9 cellular contexts compared by ENCODE assay signal in the genomic region with DNA sequence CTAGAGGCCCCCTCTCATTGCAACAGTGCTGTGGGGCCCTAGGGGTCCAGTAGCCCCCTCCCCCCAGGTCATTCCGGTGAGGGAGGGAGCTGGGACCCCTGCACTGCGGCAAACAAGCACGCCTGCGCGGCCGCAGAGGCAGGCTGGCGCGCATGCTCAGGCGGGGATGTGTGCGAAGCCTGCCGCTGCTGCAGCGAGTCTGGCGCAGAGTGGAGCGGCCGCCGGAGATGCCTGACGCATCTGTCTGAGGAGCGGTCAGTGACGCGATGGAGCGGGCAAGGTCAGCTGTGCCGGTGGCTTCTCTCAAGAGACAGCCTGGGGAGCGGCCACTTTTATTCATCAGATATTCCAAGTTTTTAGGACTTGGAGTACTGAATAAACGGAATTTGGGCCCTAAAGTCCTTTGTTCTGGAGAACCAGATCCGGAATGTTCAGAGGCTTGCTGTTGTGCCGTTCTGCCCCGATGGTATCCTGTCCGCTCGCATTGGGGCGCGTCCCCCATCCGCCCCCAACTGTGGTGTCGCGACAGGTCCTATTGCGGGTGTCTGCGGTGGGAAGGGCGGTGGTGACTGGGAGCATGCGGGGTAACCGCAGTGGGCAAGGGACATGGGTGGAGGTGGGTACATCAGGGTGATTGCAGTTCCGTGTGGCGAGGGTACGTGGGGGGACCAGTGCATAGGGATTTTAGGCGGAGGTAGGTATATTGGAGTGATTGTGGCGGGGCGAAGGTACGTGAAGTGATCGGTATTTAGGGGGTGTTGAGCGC. TPM values are rescaled to one million over a fixed set of nuclear protein-coding genes. Genes with fewer than 3 reads are reported as not detected.
DNase-seq lines count a peak whose midpoint lies in the region; ATAC-seq, FAIRE-seq and TF ChIP-seq lines count a peak whose summit lies in the region.
"Had no signal": no experiment of that assay in that cellular context is flagged by ENCODE, and none has a peak within 500 bp of the region (broad histone marks: within the 10 kb centered on the region; RNA-seq: fewer than 3 reads in every experiment).

A gene (plus strand): TSS at position 205 of the 766 bp plus-strand sequence. CDS start 19,467 bp downstream, outside the sequence.
A gene with protein sequence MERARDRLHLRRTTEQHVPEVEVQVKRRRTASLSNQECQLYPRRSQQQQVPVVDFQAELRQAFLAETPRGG (plus strand): TSS at position 205 of the 766 bp plus-strand sequence. CDS start 62 bp downstream, at position 267.

- H3K79me2 ChIP-seq in MM.1S (ENCODE audit: low read length) (peaks cover 44% of the 10 kb centered on the region), smooth muscle cell (ENCODE audit: low read depth) (peaks cover 33% of the 10 kb centered on the region)

- peak within 1 kb of the TSS; percentile 88 for H3K27ac ChIP-seq in CD8-positive, alpha-beta memory T cell (ENCODE audit: low read depth, low read length)
- peak within 1 kb of the TSS; percentile 78 for H3K27ac ChIP-seq in MM.1S (ENCODE audit: low read length)
- H3K27ac ChIP-seq in smooth muscle cell (ENCODE audit: low read depth), result peak within 1 kb of the TSS; percentile 93

- H3K36me3 Mint-ChIP-seq in CD8-positive, alpha-beta memory T cell, result peaks cover 0 to 24% (median 3%) of the 10 kb centered on the region in 3 donors
- H3K36me3 Mint-ChIP-seq in WTC11, result peaks cover 46% of the 10 kb centered on the region

- H3K4me3 Mint-ChIP-seq in CD8-positive, alpha-beta memory T cell, result peak within 1 kb of the TSS; percentile 92 to 99 (median 94)
- H3K4me3 Mint-ChIP-seq in WTC11, result peak within 1 kb of the TSS; percentile 89

- peak; percentile 49 for ATAC-seq in GM21360 (IDR thresholded peaks at IDR 0.05; ENCODE audit: unreplicated experiment)
- peak; percentile 61 for ATAC-seq in WTC11

- no peaks in the 10 kb centered on the region for H3K9me2 ChIP-seq in MM.1S (replicated peaks; ENCODE audit: insufficient read depth, low read length)

- peak within 1 kb of the TSS; percentile 92 to 98 (median 96) for H3K27ac Mint-ChIP-seq in CD8-positive, alpha-beta memory T cell
- peak within 1 kb of the TSS; percentile 97 for H3K27ac Mint-ChIP-seq in WTC11

- POLR2A ChIA-PET in CD8-positive, alpha-beta memory T cell (lab: Charles Lee), result no interaction called here
- POLR2A ChIA-PET in WTC11 (lab: Charles Lee), result interaction anchor here (0.7 to 2.0 kb wide), 3 partner anchors 50 to 99 kb away, joined by 3 to 6 read pairs (median 5); no protein-coding TSS in a partner anchor

- peaks cover 0 to 5% (median 2%) of the 10 kb centered on the region in 5 donors for H3K9me3 Mint-ChIP-seq in CD8-positive, alpha-beta memory T cell
- H3K9me3 Mint-ChIP-seq in WTC11, result peaks cover 13% of the 10 kb centered on the region; the same call in 1 of the 2 replicates

- H3K4me1 Mint-ChIP-seq in CD8-positive, alpha-beta memory T cell, result peaks cover 25 to 39% (median 29%) of the 10 kb centered on the region in 3 donors
- peaks cover 42% of the 10 kb centered on the region for H3K4me1 Mint-ChIP-seq in WTC11

- peaks cover 12% of the 10 kb centered on the region for H3K4me1 ChIP-seq in CD8-positive, alpha-beta memory T cell (ENCODE audit: insufficient read depth, low read length)
- H3K4me1 ChIP-seq in MM.1S (ENCODE audit: low read length) (no peaks in the 10 kb centered on the region), smooth muscle cell (ENCODE audit: low read depth) (peaks cover 8% of the 10 kb centered on the region)

- TF ChIP-seq CTCF in MM.1S (IDR thresholded peaks at IDR 0.05; ENCODE audit: low read length), result no peak
- TF ChIP-seq CTCF in WTC11 (IDR thresholded peaks at IDR 0.05), result no peak
- TF ChIP-seq CTCF in bronchial epithelial cell (IDR thresholded peaks at IDR 0.05; ENCODE audit: insufficient read depth, low read length, severe bottlenecking), result no peak
- TF ChIP-seq CTCF in smooth muscle cell (IDR thresholded peaks at IDR 0.05; ENCODE audit: borderline replicate concordance, insufficient read depth, poor library complexity, severe bottlenecking), result no peak

- no peaks in the 10 kb centered on the region for H3K27me3 ChIP-seq in CD8-positive, alpha-beta memory T cell (ENCODE audit: insufficient read depth, low read length, poor library complexity, severe bottlenecking)
- H3K27me3 ChIP-seq in MM.1S (replicated peaks; ENCODE audit: insufficient read depth, low read length) (no peaks in the 10 kb centered on the region), bronchial epithelial cell (ENCODE audit: control insufficient read depth, insufficient read depth, low read length) (no peaks in the 10 kb centered on the region), smooth muscle cell (ENCODE audit: low read depth) (no peaks in the 10 kb centered on the region)

- FAIRE-seq in bronchial epithelial cell (lab: Jason Lieb, UNC), result no peak
- FAIRE-seq: endometrium had no signal

- H4K20me1 ChIP-seq in MM.1S (ENCODE audit: insufficient read depth, low read length) (no peaks in the 10 kb centered on the region), smooth muscle cell (ENCODE audit: low read depth) (peaks cover 33% of the 10 kb centered on the region)

- H3K36me3 ChIP-seq in CD8-positive, alpha-beta memory T cell (ENCODE audit: insufficient read depth, low read length), result no peaks in the 10 kb centered on the region
- no peaks in the 10 kb centered on the region for H3K36me3 ChIP-seq in MM.1S (replicated peaks; ENCODE audit: insufficient read depth, low read length)
- H3K36me3 ChIP-seq in bronchial epithelial cell (ENCODE audit: control insufficient read depth, insufficient read depth, low read length), result no peaks in the 10 kb centered on the region
- H3K36me3 ChIP-seq in smooth muscle cell (ENCODE audit: low read depth), result no peaks in the 10 kb centered on the region

- peak; percentile 51 to 82 (median 62) for DNase-seq in CD8-positive, alpha-beta memory T cell
- DNase-seq in MM.1S (peak; percentile 66), WTC11 (ENCODE audit: low spot score) (peak; percentile 80), bronchial epithelial cell (ENCODE audit: low read depth) (peak; percentile 50), inferior parietal cortex (ENCODE audit: extremely low spot score) (peak; percentile 53), smooth muscle cell (lab: John Stamatoyannopoulos, UW; ENCODE audit: unreplicated experiment) (peak; percentile 14), mesenteric fat pad (ENCODE audit: low spot score) (no peak)

- H3K9me3 ChIP-seq in CD8-positive, alpha-beta memory T cell (ENCODE audit: low read length), result no peaks in the 10 kb centered on the region
- H3K9me3 ChIP-seq in MM.1S (replicated peaks; ENCODE audit: insufficient read depth, low read length) (no peaks in the 10 kb centered on the region), smooth muscle cell (replicated peaks; ENCODE audit: low read depth) (no peaks in the 10 kb centered on the region)

- H3K9ac ChIP-seq in MM.1S (ENCODE audit: low read length), result peak within 1 kb of the TSS; percentile 78
- peak within 1 kb of the TSS; percentile 90 for H3K9ac ChIP-seq in smooth muscle cell (ENCODE audit: low read depth)

- H3F3A ChIP-seq in MM.1S (ENCODE audit: insufficient read depth, low read length) (0 out of 2 replicates have a peak, but pooled peaks cover 4% of the 10 kb centered on the region), smooth muscle cell (ENCODE audit: low read depth) (no peaks in the 10 kb centered on the region)

- 45% methylated on average over 48 of the region's 48 CpGs for WGBS in smooth muscle cell (ENCODE audit: low lambda C conversion rate)

- H2AFZ ChIP-seq in MM.1S (ENCODE audit: low read length) (peak within 1 kb of the TSS; percentile 12), smooth muscle cell (ENCODE audit: low read depth) (peak within 1 kb of the TSS; percentile 58)

- peaks cover 2 to 4% of the 10 kb centered on the region in 2 donors for H3K27me3 Mint-ChIP-seq in CD8-positive, alpha-beta memory T cell
- peaks cover 2% of the 10 kb centered on the region for H3K27me3 Mint-ChIP-seq in WTC11 (ENCODE audit: low read depth)

- peak within 1 kb of the TSS; percentile 87 for H3K4me3 ChIP-seq in CD8-positive, alpha-beta memory T cell (ENCODE audit: low read length)
- H3K4me3 ChIP-seq in MM.1S (ENCODE audit: low read length) (peak within 1 kb of the TSS; percentile 93), bronchial epithelial cell (ENCODE audit: low read depth, low read length) (peak within 1 kb of the TSS; percentile 59), smooth muscle cell (peak within 1 kb of the TSS; percentile 87)

- CTCF ChIA-PET in CD8-positive, alpha-beta memory T cell (lab: Charles Lee), result no interaction called here
- CTCF ChIA-PET in WTC11 (lab: Charles Lee), result no interaction called here

- H3K4me2 ChIP-seq in MM.1S (ENCODE audit: low read depth, low read length) (peak within 1 kb of the TSS; percentile 32; the same call in 1 of the 2 replicates), smooth muscle cell (peak within 1 kb of the TSS; percentile 89)

TF ChIP-seq in WTC11, 78 proteins besides CTCF, POLR2A, EP300 and RAD21 (continues in another document):
- TF ChIP-seq, protein P1, sequence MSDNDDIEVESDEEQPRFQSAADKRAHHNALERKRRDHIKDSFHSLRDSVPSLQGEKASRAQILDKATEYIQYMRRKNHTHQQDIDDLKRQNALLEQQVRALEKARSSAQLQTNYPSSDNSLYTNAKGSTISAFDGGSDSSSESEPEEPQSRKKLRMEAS (CRISPR knock-in tag; IDR thresholded peaks at IDR 0.05), result peak; percentile 59; the same call in 1 of the 2 replicates
- TF ChIP-seq ZNF317 (CRISPR knock-in tag; IDR thresholded peaks at IDR 0.05; ENCODE audit: borderline replicate concordance, low read depth) (no peak), ESRRA (CRISPR knock-in tag; IDR thresholded peaks at IDR 0.05; ENCODE audit: borderline replicate concordance) (no peak), KAT7 (CRISPR knock-in tag; IDR thresholded peaks at IDR 0.05; ENCODE audit: borderline replicate concordance) (peak; percentile 24; the same call in 1 of the 2 replicates), ETV6 (CRISPR knock-in tag; IDR thresholded peaks at IDR 0.05) (no peak)

RNA-seq across cellular contexts. Expression of the first gene that starts in this region (rescaled TPM):
- 10 to 100 TPM; 44.0 to 44.2 TPM for total RNA-seq in CD8-positive, alpha-beta memory T cell
- 354 TPM for polyA plus RNA-seq in CD8-positive, alpha-beta memory T cell
- 800 to 879 TPM (median 874 TPM) in 3 replicates for total RNA-seq in WTC11 (2021)
- 79.2 and 117 TPM in 2 replicates for total RNA-seq in bronchial epithelial cell
- total RNA-seq in smooth muscle cell, result 206 and 208 TPM in 2 replicates
- 293 and 309 TPM in 2 replicates for polyA plus RNA-seq in smooth muscle cell
- 32.8 TPM for total RNA-seq in mesenteric fat pad

RNA-seq across cellular contexts. Expression of the second gene that starts in this region (rescaled TPM):
- total RNA-seq in CD8-positive, alpha-beta memory T cell, result 10 to 100 TPM in 1 of 2 experiments, 1 to 10 TPM in 1; 5.3 to 22.8 TPM
- 67.2 TPM for polyA plus RNA-seq in CD8-positive, alpha-beta memory T cell
- total RNA-seq in WTC11 (2021) (50.8 to 77.2 TPM (median 66.8 TPM) in 3 replicates), bronchial epithelial cell (4.7 and 37.9 TPM in 2 replicates), smooth muscle cell (8.6 and 17.3 TPM in 2 replicates), mesenteric fat pad (2.6 TPM)
- 5.2 and 8.1 TPM in 2 replicates for polyA plus RNA-seq in smooth muscle cell
